In genomic region chr7:157000047-157000726, GRCh38 we compare ENCODE assay signal across 8 cellular contexts.
DNase-seq lines count a peak whose midpoint lies in the region; ATAC-seq, FAIRE-seq and TF ChIP-seq lines count a peak whose summit lies in the region.

No MANE protein-coding gene starts in this region.

- H3K4me1 ChIP-seq in mucosa of stomach (ENCODE audit: control insufficient read depth, insufficient read depth, low read length), result no peaks in the 10 kb centered on the region

- TF ChIP-seq CTCF in D721Med (IDR thresholded peaks at IDR 0.05; ENCODE audit: insufficient read depth, missing control alignments), result no peak
- TF ChIP-seq CTCF in brain microvascular endothelial cell (IDR thresholded peaks at IDR 0.05; ENCODE audit: low read depth, low read length, missing control alignments), result no peak

- in situ Hi-C loops in brain microvascular endothelial cell (cut with HindIII; ENCODE audit: low pct_ligation_motif_present, low sequenced_read_pairs), result no loop called here

- ATAC-seq in HG03159 (IDR thresholded peaks at IDR 0.05; ENCODE audit: unreplicated experiment) (peak; percentile 32), GM21515 (IDR thresholded peaks at IDR 0.05; ENCODE audit: unreplicated experiment) (no peak), HG03460 (IDR thresholded peaks at IDR 0.05; ENCODE audit: unreplicated experiment) (no peak)

- FAIRE-seq in D721Med (lab: Jason Lieb, UNC), result no peak

- H3K4me3 ChIP-seq in brain microvascular endothelial cell (ENCODE audit: low read depth, low read length) (peak overlapping the region; percentile 12), mucosa of stomach (ENCODE audit: low read length) (no peak overlapping the region)

- H3K9ac ChIP-seq in mucosa of stomach (ENCODE audit: low read length), result peak overlapping the region; percentile 62

- no peak overlapping the region for H3K27ac ChIP-seq in brain microvascular endothelial cell

- DNase-seq in D721Med (ENCODE audit: insufficient read length, low spot score) (peak; percentile 13), brain microvascular endothelial cell (no peak), NCI-H1092 treated with DMSO at 0.1 percent for 48 hours (lab: John Stamatoyannopoulos, UW) (no peak), NCI-H2196 treated with DMSO at 0.1 percent for 48 hours (lab: John Stamatoyannopoulos, UW; ENCODE audit: unreplicated experiment) (no peak)

- peaks cover 81% of the 10 kb centered on the region for H3K27me3 ChIP-seq in brain microvascular endothelial cell (replicated peaks)
- peaks cover 66% of the 10 kb centered on the region for H3K27me3 ChIP-seq in mucosa of stomach (ENCODE audit: control insufficient read depth, insufficient read depth, low read length)

- H3K9me3 ChIP-seq in mucosa of stomach (ENCODE audit: control insufficient read depth, low read length), result no peaks in the 10 kb centered on the region

- no peaks in the 10 kb centered on the region for H3K36me3 ChIP-seq in brain microvascular endothelial cell (replicated peaks)
- H3K36me3 ChIP-seq in mucosa of stomach (ENCODE audit: control insufficient read depth, insufficient read depth, low read length), result no peaks in the 10 kb centered on the region
